In the genomic region with DNA sequence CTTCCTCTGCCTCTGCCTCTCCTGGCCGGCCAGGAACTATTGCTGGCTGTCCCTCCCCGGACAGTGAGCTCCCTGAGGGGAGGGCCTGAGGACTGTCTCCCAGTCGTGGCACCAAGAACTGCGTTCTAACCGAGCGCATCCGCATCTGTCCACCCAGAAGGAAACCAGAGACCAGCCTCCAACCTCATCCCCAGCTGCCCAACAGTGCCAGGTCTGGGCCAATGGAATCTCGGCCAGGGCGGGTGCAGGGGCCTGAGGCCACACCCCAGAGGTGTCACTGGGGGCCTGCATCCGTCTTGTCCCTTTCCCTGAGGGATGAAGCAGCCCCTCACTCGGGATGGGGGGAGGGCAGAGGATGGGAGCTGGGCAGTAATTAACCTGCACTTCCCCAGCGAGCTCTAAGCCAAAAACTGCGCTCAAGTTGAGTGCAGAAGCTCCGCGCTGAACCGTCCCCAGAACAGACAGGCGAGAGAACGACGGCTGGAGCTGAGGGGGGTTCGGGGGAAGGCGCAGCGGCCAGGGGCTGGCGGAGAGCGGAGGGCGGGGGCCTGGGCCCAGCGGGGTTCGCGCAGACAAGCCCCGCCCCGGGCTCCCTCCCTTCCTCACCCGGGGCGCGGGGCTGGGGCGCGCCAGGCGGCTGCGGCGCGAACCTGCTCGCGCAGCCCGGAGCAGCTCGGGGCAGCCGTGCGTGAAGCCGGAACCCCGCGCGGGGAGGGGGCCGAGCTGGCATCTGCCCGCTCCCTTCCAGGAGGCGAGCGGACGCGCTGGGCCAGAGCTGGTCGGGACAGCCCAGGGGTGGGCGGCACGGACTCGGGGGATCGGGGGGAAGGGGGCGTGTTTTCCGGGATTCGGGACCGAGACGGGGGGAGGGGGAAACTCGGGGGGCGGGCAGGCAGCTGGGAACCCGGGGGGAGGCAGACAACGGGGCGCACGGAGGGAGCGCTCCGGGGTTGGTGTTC, we compare ENCODE assay signal across 8 cellular contexts. TPM values are rescaled to one million over a fixed set of nuclear protein-coding genes. Genes with fewer than 3 reads are reported as not detected.
DNase-seq lines count a peak whose midpoint lies in the region; ATAC-seq and TF ChIP-seq lines count a peak whose summit lies in the region.

No MANE protein-coding gene starts in this region.

- no peaks in the 10 kb centered on the region for H3K9me2 ChIP-seq in PC-9 (ENCODE audit: insufficient read depth)

- H3K36me3 Mint-ChIP-seq in natural killer cell: no peaks in the 10 kb centered on the region
- H3K36me3 Mint-ChIP-seq in stimulated activated naive CD8-positive, alpha-beta T cell treated with anti-CD3 and anti-CD28 coated beads, Interleukin-15, Interleukin-2, amounts not matched to agents 100 ng/mL and 50 ng/mL, for 24 hours (ENCODE audit: low read depth): no peaks in the 10 kb centered on the region

- no peaks in the 10 kb centered on the region; the same call in 1 of the 2 replicates for H4K20me1 ChIP-seq in PC-9 (ENCODE audit: insufficient read depth)

- no peak overlapping the region for H3K27ac ChIP-seq in PC-9

- peaks cover 40 to 47% of the 10 kb centered on the region in 2 donors for H3K4me1 Mint-ChIP-seq in natural killer cell
- H3K4me1 Mint-ChIP-seq in stimulated activated naive CD8-positive, alpha-beta T cell treated with anti-CD3 and anti-CD28 coated beads, Interleukin-15, Interleukin-2, amounts not matched to agents 100 ng/mL and 50 ng/mL, for 24 hours (ENCODE audit: low read depth): peaks cover 48% of the 10 kb centered on the region

- H3K9me3 Mint-ChIP-seq in natural killer cell: no peaks in the 10 kb centered on the region
- H3K9me3 Mint-ChIP-seq in stimulated activated naive CD8-positive, alpha-beta T cell treated with anti-CD3 and anti-CD28 coated beads, Interleukin-15, Interleukin-2, amounts not matched to agents 100 ng/mL and 50 ng/mL, for 24 hours: no peaks in the 10 kb centered on the region

- H3K27me3 Mint-ChIP-seq in natural killer cell (ENCODE audit: low read depth in 2 of 2): no peaks in the 10 kb centered on the region
- no peaks in the 10 kb centered on the region for H3K27me3 Mint-ChIP-seq in stimulated activated naive CD8-positive, alpha-beta T cell treated with anti-CD3 and anti-CD28 coated beads, Interleukin-15, Interleukin-2, amounts not matched to agents 100 ng/mL and 50 ng/mL, for 24 hours

- H3K36me3 ChIP-seq in PC-9 (ENCODE audit: low read depth): no peaks in the 10 kb centered on the region

- peak overlapping the region; percentile 71 for H2AFZ ChIP-seq in PC-9

- peak overlapping the region; percentile 77 for H3K4me2 ChIP-seq in PC-9

- H3K4me1 ChIP-seq in PC-9 (replicated peaks; ENCODE audit: insufficient read depth): peaks cover 13% of the 10 kb centered on the region; the same call in 1 of the 2 replicates

- H3K27me3 ChIP-seq in PC-9 (ENCODE audit: insufficient read depth, low read depth): no peaks in the 10 kb centered on the region

- H3K79me2 ChIP-seq in PC-9 (ENCODE audit: low read depth): no peaks in the 10 kb centered on the region

- peak overlapping the region; percentile 70 for H3K4me3 Mint-ChIP-seq in natural killer cell
- H3K4me3 Mint-ChIP-seq in stimulated activated naive CD8-positive, alpha-beta T cell treated with anti-CD3 and anti-CD28 coated beads, Interleukin-15, Interleukin-2, amounts not matched to agents 100 ng/mL and 50 ng/mL, for 24 hours: peak overlapping the region; percentile 82

- H3K9me3 ChIP-seq in PC-9 (ENCODE audit: insufficient read depth, low read depth): no peaks in the 10 kb centered on the region

- peak overlapping the region; percentile 88 to 95 for H3K27ac Mint-ChIP-seq in natural killer cell
- peak overlapping the region; percentile 78 for H3K27ac Mint-ChIP-seq in stimulated activated naive CD8-positive, alpha-beta T cell treated with anti-CD3 and anti-CD28 coated beads, Interleukin-15, Interleukin-2, amounts not matched to agents 100 ng/mL and 50 ng/mL, for 24 hours

- H3K4me3 ChIP-seq in PC-9: peak overlapping the region; percentile 57

- peaks cover 3% of the 10 kb centered on the region; the same call in 1 of the 2 replicates for H3F3A ChIP-seq in PC-9 (ENCODE audit: insufficient read depth, low read depth)

- ATAC-seq in GM19467 (IDR thresholded peaks at IDR 0.05; ENCODE audit: unreplicated experiment) (peak; percentile 44), natural killer cell (peak; percentile 55 to 81 (median 68))

- intact Hi-C loops in PC-9 (cut with micrococcal nuclease; ENCODE audit: unreplicated experiment): no loop called here
- intact Hi-C loops in natural killer cell (cut with micrococcal nuclease): loop anchor here (1.0 to 5.0 kb wide), 5 partner anchors 28 to 661 kb away; a partner anchor contains a TSS

- POLR2A ChIA-PET in PC-9 (lab: Charles Lee; ENCODE audit: unreplicated experiment): interaction anchor here (0.6 to 0.8 kb wide), 4 partner anchors 17 to 1320 kb away, joined by 3 to 6 read pairs (median 4); a partner anchor contains a TSS

- CTCF ChIA-PET in PC-9 (lab: Charles Lee): interaction anchor here (0.6 to 1.4 kb wide), 10 partner anchors 21 to 542 kb away, joined by 3 to 12 read pairs (median 4); a partner anchor contains a TSS

- DNase-seq in COR-L47 (lab: John Stamatoyannopoulos, UW) (peak; percentile 85), HT1080 (ENCODE audit: low read depth) (peak; percentile 79), PC-9 (peak in 1 of 2 experiments; percentile 69), fibroblast of peridontal ligament (ENCODE audit: extremely low read depth) (peak; percentile 39), natural killer cell (peak; percentile 81)
- DNase-seq in activated T-helper 9 cell treated with anti-CD3 and anti-CD28 coated beads, Interleukin-2, amount 50 U/mL, for 16 hours (ENCODE audit: low read depth): peak; percentile 52

- no TSS peak for BruUV-seq in PC-9 (replicated peaks; lab: Mats Ljungman, UMichigan)

- TF ChIP-seq CTCF in PC-9 (conservative IDR thresholded peaks at IDR 0.05) (no peak), natural killer cell (IDR thresholded peaks at IDR 0.05) (no peak)

RNA-seq across cellular contexts. Expression of a gene that starts 1.4 kb away (rescaled TPM):
- total RNA-seq in HT1080 (2014; rRNA removed; shearing (Covaris generic)): 4.5 and 5.5 TPM in 2 replicates
- polyA plus RNA-seq in HT1080 (2015; cell fraction: cytosol; rRNA removed): 10.8 and 11.3 TPM in 2 replicates
- polyA plus RNA-seq in HT1080 (2015; cell fraction: nucleus; rRNA removed): 13.4 and 16.3 TPM in 2 replicates
- total RNA-seq in PC-9 (2021) (7.3 and 8.6 TPM in 2 replicates), natural killer cell (10 to 100 TPM; 56.0 to 66.7 (median 66.2) TPM)

RNA-seq across cellular contexts. Expression of a gene that starts 13.2 kb away (rescaled TPM):
- total RNA-seq in HT1080 (2014; rRNA removed; shearing (Covaris generic)): not detected in 2 replicates
- polyA plus RNA-seq in HT1080 (2015; cell fraction: cytosol; rRNA removed): not detected in 2 replicates
- polyA plus RNA-seq in HT1080 (2015; cell fraction: nucleus; rRNA removed): not detected in 2 replicates
- total RNA-seq in PC-9 (2021) (not detected in 2 replicates), natural killer cell (not detected)

RNA-seq across cellular contexts. Expression of a gene that starts 45.7 kb away (rescaled TPM):
- total RNA-seq in HT1080 (2014; rRNA removed; shearing (Covaris generic)): 1.5 and 1.9 TPM in 2 replicates
- 4.4 and 7.1 TPM in 2 replicates for polyA plus RNA-seq in HT1080 (2015; cell fraction: cytosol; rRNA removed)
- 6.9 and 9.9 TPM in 2 replicates for polyA plus RNA-seq in HT1080 (2015; cell fraction: nucleus; rRNA removed)
- total RNA-seq in PC-9 (2021): 4.5 and 10.4 TPM in 2 replicates
- total RNA-seq in natural killer cell: 1 to 10 TPM; 4.5 to 5.7 (median 5.4) TPM

RNA-seq across cellular contexts. Expression of a gene that starts 46.6 kb away (rescaled TPM):
- 0.39 TPM in 1 of 2 replicates, not detected in the other for total RNA-seq in HT1080 (2014; rRNA removed; shearing (Covaris generic))
- polyA plus RNA-seq in HT1080 (2015; cell fraction: cytosol; rRNA removed): 0.14 TPM in 1 of 2 replicates, not detected in the other
- polyA plus RNA-seq in HT1080 (2015; cell fraction: nucleus; rRNA removed): 2.0 and 2.5 TPM in 2 replicates
- total RNA-seq in PC-9 (2021): 8.4 and 9.2 TPM in 2 replicates
- not detected for total RNA-seq in natural killer cell

RNA-seq across cellular contexts. Expression of a gene that starts 53.5 kb away (rescaled TPM):
- 246 and 250 TPM in 2 replicates for total RNA-seq in HT1080 (2014; rRNA removed; shearing (Covaris generic))
- 459 and 526 TPM in 2 replicates for polyA plus RNA-seq in HT1080 (2015; cell fraction: cytosol; rRNA removed)
- polyA plus RNA-seq in HT1080 (2015; cell fraction: nucleus; rRNA removed): 155 and 191 TPM in 2 replicates
- total RNA-seq in PC-9 (2021) (143 and 170 TPM in 2 replicates), natural killer cell (100 to 1,000 TPM in 1 of 3 donors, 10 to 100 TPM in 2; 95.0 to 109 (median 96.6) TPM)
